Comparison of ENCODE assay signal across 8 cellular contexts in the genomic region with DNA sequence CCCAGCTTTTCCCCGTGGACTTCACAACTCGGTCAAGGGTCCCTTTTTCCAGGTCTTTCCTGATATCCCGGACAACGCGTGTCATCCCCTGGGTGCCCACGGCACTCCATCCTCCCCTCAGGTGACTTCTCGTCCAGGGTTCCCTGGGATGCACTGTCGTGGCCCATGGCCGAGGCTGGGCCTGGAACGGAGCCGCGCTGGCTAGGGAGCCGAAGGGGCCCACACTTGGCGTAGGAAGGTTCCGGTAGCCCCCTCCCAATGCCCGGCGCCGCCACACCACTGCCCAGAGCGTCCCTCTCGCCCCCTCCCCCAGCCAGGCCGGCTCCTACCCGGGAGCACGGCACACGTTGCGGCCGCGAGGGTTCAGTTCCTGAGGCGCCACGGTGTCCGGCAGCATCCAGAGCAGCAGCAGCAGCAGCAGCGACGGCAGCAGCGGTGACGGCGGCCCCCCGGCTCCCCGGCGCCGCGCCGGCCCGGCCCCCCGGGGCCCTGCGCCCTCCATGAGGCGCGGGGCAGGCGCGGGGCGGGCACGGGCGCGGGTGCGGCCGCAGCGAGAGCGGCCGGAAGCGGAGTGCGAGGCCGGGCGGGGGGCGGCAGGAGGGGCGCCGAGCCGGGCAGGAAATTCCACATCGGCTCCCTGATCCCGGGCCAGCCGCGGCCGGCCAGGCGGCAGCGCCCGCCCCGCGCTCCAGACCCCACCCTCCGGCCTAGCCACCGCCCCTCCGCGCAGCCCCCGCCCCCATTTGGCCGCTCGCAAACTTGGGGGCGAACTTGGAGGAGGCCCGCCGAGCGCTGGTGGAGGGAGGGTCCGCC. TPM values are rescaled to one million over a fixed set of nuclear protein-coding genes. Genes with fewer than 3 reads are reported as not detected.
DNase-seq lines count a peak whose midpoint lies in the region; ATAC-seq and TF ChIP-seq lines count a peak whose summit lies in the region.

A gene with protein sequence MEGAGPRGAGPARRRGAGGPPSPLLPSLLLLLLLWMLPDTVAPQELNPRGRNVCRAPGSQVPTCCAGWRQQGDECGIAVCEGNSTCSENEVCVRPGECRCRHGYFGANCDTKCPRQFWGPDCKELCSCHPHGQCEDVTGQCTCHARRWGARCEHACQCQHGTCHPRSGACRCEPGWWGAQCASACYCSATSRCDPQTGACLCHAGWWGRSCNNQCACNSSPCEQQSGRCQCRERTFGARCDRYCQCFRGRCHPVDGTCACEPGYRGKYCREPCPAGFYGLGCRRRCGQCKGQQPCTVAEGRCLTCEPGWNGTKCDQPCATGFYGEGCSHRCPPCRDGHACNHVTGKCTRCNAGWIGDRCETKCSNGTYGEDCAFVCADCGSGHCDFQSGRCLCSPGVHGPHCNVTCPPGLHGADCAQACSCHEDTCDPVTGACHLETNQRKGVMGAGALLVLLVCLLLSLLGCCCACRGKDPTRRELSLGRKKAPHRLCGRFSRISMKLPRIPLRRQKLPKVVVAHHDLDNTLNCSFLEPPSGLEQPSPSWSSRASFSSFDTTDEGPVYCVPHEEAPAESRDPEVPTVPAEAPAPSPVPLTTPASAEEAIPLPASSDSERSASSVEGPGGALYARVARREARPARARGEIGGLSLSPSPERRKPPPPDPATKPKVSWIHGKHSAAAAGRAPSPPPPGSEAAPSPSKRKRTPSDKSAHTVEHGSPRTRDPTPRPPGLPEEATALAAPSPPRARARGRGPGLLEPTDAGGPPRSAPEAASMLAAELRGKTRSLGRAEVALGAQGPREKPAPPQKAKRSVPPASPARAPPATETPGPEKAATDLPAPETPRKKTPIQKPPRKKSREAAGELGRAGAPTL (minus strand): TSS at position 573 of the 813 bp plus-strand sequence. CDS start 71 bp downstream, at position 502.

- peaks cover under 1% of the 10 kb centered on the region for H3K36me3 Mint-ChIP-seq in brain

- H3K36me3 ChIP-seq in HEK293 (ENCODE audit: control insufficient read depth in 2 of 2, insufficient read depth in 1 of 2, low read length in 2 of 2), result peaks cover 0 to 33% of the 10 kb centered on the region in 2 experiments; a peak in 1 of 3 replicates

- DNase-seq in AG04450 (ENCODE audit: low read depth, low spot score) (no peak), kidney tubule cell (ENCODE audit: low spot score) (peak; percentile 19), NAMALWA (ENCODE audit: low spot score) (no peak), SW480 (ENCODE audit: low spot score) (no peak), inferior parietal cortex (ENCODE audit: extremely low spot score) (no peak)
- no peak for DNase-seq in stimulated activated naive CD8-positive, alpha-beta T cell treated with anti-CD3 and anti-CD28 coated beads, Interleukin-15, amount 100 ng/mL, for 72 hours

- H3K9me3 Mint-ChIP-seq in brain, result peaks cover 0 to 7% (median 2%) of the 10 kb centered on the region in 5 experiments
- H3K9me3 Mint-ChIP-seq in stimulated activated naive CD8-positive, alpha-beta T cell treated with anti-CD3 and anti-CD28 coated beads, Interleukin-15, amount 100 ng/mL, for 72 hours, result no peaks in the 10 kb centered on the region

- H3K27ac Mint-ChIP-seq in brain, result peak within 1 kb of the TSS; percentile 22 to 93 (median 87)
- peak within 1 kb of the TSS in 1 of 2 donors; percentile 48 for H3K27ac Mint-ChIP-seq in stimulated activated naive CD8-positive, alpha-beta T cell treated with anti-CD3 and anti-CD28 coated beads, Interleukin-15, amount 100 ng/mL, for 72 hours

- ATAC-seq in stimulated activated naive CD8-positive, alpha-beta T cell treated with anti-CD3 and anti-CD28 coated beads, Interleukin-15, amount 100 ng/mL, for 72 hours, result peak; percentile 34

- H3K4me3 Mint-ChIP-seq in brain, result peak within 1 kb of the TSS; percentile 85 to 98 (median 92)
- peak within 1 kb of the TSS; percentile 76 to 82 for H3K4me3 Mint-ChIP-seq in stimulated activated naive CD8-positive, alpha-beta T cell treated with anti-CD3 and anti-CD28 coated beads, Interleukin-15, amount 100 ng/mL, for 72 hours

- peaks cover 3% of the 10 kb centered on the region; the same call in 1 of the 2 replicates for H3K9me3 ChIP-seq in AG04450 (ENCODE audit: control insufficient read depth, insufficient read depth, low read length)
- H3K9me3 ChIP-seq in HEK293 (ENCODE audit: control insufficient read depth, insufficient read depth, low read depth, low read length), result no peaks in the 10 kb centered on the region

- H3K4me1 ChIP-seq in HEK293 (ENCODE audit: control insufficient read depth, insufficient read depth, low read length), result no peaks in the 10 kb centered on the region

- H3K27me3 Mint-ChIP-seq in brain, result peaks cover 37% of the 10 kb centered on the region
- H3K27me3 Mint-ChIP-seq in stimulated activated naive CD8-positive, alpha-beta T cell treated with anti-CD3 and anti-CD28 coated beads, Interleukin-15, amount 100 ng/mL, for 72 hours, result peaks cover 61% of the 10 kb centered on the region

- POLR2A ChIA-PET in AG04450 (lab: Yijun Ruan, JAX), result no interaction called here
- POLR2A ChIA-PET in HEK293 (lab: Yijun Ruan, JAX), result interaction anchor here (0.7 to 1.0 kb wide), 2 partner anchors 19 kb away, joined by 4 read pairs; no protein-coding TSS in a partner anchor

- H3K4me3 ChIP-seq in AG04450 (ENCODE audit: low read depth, low read length), result peak within 1 kb of the TSS; percentile 75
- H3K4me3 ChIP-seq in HEK293 (ENCODE audit: low read depth, low read length), result peak within 1 kb of the TSS; percentile 80

- CTCF ChIA-PET in AG04450 (lab: Charles Lee), result interaction anchor here (3.7 kb wide), 1 partner anchor 19 kb away, joined by 19 read pairs; no protein-coding TSS in a partner anchor
- CTCF ChIA-PET in HEK293 (lab: Yijun Ruan, JAX), result interaction anchor here (0.8 to 3.4 kb wide), 3 partner anchors 11 to 19 kb away, joined by 3 to 18 read pairs (median 3); no protein-coding TSS in a partner anchor

- H3K4me1 Mint-ChIP-seq in brain, result peaks cover 41% of the 10 kb centered on the region
- H3K4me1 Mint-ChIP-seq in stimulated activated naive CD8-positive, alpha-beta T cell treated with anti-CD3 and anti-CD28 coated beads, Interleukin-15, amount 100 ng/mL, for 72 hours, result peaks cover 9% of the 10 kb centered on the region

- H3K27me3 ChIP-seq in AG04450 (ENCODE audit: control insufficient read depth, insufficient read depth, low read length), result no peaks in the 10 kb centered on the region

- TF ChIP-seq CTCF in AG04450 (IDR thresholded peaks at IDR 0.05; ENCODE audit: low read depth, low read length), result no peak
- TF ChIP-seq CTCF in HEK293 (tag by site-specific recombination; IDR thresholded peaks at IDR 0.05), result no peak
- no peak for TF ChIP-seq CTCF in brain (conservative IDR thresholded peaks at IDR 0.05)

- H3K27ac ChIP-seq in AG04450 (ENCODE audit: low read depth, low read length) (peak within 1 kb of the TSS; percentile 65), HEK293 (ENCODE audit: extremely low read depth, low read depth, low read length) (peak within 1 kb of the TSS; percentile 51; the same call in 1 of the 2 replicates)

TF ChIP-seq in HEK293, 187 proteins besides CTCF, POLR2A, EP300 and RAD21 (continues in another document):
- no peak for TF ChIP-seq ZFP3 (tag by site-specific recombination; IDR thresholded peaks at IDR 0.05; ENCODE audit: low read depth)
- TF ChIP-seq ZXDB (tag by site-specific recombination; IDR thresholded peaks at IDR 0.05), result 0 out of 2 replicates have a peak, but pooled peaks have one; percentile 12
- no peak for TF ChIP-seq ZFP69B (tag by site-specific recombination; IDR thresholded peaks at IDR 0.05)
- no peak for TF ChIP-seq PRDM1 (tag by site-specific recombination; IDR thresholded peaks at IDR 0.05)
- TF ChIP-seq ZIC2 (tag by site-specific recombination; IDR thresholded peaks at IDR 0.05), result peak; percentile 38; the same call in 1 of the 2 replicates
- TF ChIP-seq SALL2 (tag by site-specific recombination; IDR thresholded peaks at IDR 0.05; ENCODE audit: borderline replicate concordance), result no peak
- no peak for TF ChIP-seq ZNF654 (tag by site-specific recombination; IDR thresholded peaks at IDR 0.05; ENCODE audit: low read depth)
- peak; percentile 84 for TF ChIP-seq ZNF121 (tag by site-specific recombination; IDR thresholded peaks at IDR 0.05)
- 0 out of 2 replicates have a peak, but pooled peaks have one; percentile 17 for TF ChIP-seq HOXC10 (CRISPR knock-in tag; IDR thresholded peaks at IDR 0.05)
- no peak for TF ChIP-seq GLI2 (tag by site-specific recombination; IDR thresholded peaks at IDR 0.05; ENCODE audit: borderline replicate concordance, low read depth)
- TF ChIP-seq ZNF596 (tag by site-specific recombination; IDR thresholded peaks at IDR 0.05), result no peak
- TF ChIP-seq ZNF248 (tag by site-specific recombination; IDR thresholded peaks at IDR 0.05), result no peak
- no peak for TF ChIP-seq ZNF423 (tag by site-specific recombination; IDR thresholded peaks at IDR 0.05)
- TF ChIP-seq ZNF76 (tag by site-specific recombination; IDR thresholded peaks at IDR 0.05; ENCODE audit: borderline replicate concordance, low read depth), result no peak
- no peak for TF ChIP-seq ZNF791 (tag by site-specific recombination; IDR thresholded peaks at IDR 0.05)
- no peak for TF ChIP-seq ZNF169 (tag by site-specific recombination; IDR thresholded peaks at IDR 0.05)
- no peak for TF ChIP-seq ZNF404 (tag by site-specific recombination; IDR thresholded peaks at IDR 0.05)
- TF ChIP-seq, protein P1, sequence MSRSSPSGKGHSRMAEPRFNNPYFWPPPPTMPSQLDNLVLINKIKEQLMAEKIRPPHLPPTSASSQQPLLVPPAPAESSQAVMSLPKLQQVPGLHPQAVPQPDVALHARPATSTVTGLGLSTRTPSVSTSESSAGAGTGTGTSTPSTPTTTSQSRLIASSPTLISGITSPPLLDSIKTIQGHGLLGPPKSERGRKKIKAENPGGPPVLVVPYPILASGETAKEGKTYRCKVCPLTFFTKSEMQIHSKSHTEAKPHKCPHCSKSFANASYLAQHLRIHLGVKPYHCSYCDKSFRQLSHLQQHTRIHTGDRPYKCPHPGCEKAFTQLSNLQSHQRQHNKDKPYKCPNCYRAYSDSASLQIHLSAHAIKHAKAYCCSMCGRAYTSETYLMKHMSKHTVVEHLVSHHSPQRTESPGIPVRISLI (tag by site-specific recombination; IDR thresholded peaks at IDR 0.05), result no peak
- TF ChIP-seq ZNF211 (tag by site-specific recombination; IDR thresholded peaks at IDR 0.05; ENCODE audit: low read depth), result no peak

RNA-seq across cellular contexts. Expression of the gene that starts here (rescaled TPM):
- polyA plus RNA-seq in AG04450 (2011; rRNA removed), result 7.3 and 10.5 TPM in 2 replicates
- 7.9 and 12.5 TPM in 2 replicates for polyA minus RNA-seq in AG04450 (2011; rRNA and poly(A)+ RNA removed)
- polyA plus RNA-seq in brain (ENCODE audit: insufficient read depth, low read depth, low replicate concordance), result 1.9 TPM
